In genomic region chr2:112065486-112065885, GRCh38 we compare ENCODE assay signal across 1 cellular context.
TF ChIP-seq lines count a peak whose summit lies in the region.

No MANE protein-coding gene starts in this region.

TF ChIP-seq in IMR-90, 13 proteins besides CTCF, POLR2A, EP300 and RAD21:
- no peak for TF ChIP-seq FOS (IDR thresholded peaks at IDR 0.05; ENCODE audit: low read depth, low read length)
- TF ChIP-seq RFX5 (IDR thresholded peaks at IDR 0.05; ENCODE audit: low read depth, low read length), result no peak
- no peak for TF ChIP-seq MAZ (IDR thresholded peaks at IDR 0.05; ENCODE audit: borderline replicate concordance, low read depth, low read length)
- TF ChIP-seq CEBPB (IDR thresholded peaks at IDR 0.05; ENCODE audit: low read depth, low read length), result peak; percentile 7; the same call in 1 of the 2 replicates
